Comparison of ENCODE assay signal across 8 cellular contexts in the genomic region with DNA sequence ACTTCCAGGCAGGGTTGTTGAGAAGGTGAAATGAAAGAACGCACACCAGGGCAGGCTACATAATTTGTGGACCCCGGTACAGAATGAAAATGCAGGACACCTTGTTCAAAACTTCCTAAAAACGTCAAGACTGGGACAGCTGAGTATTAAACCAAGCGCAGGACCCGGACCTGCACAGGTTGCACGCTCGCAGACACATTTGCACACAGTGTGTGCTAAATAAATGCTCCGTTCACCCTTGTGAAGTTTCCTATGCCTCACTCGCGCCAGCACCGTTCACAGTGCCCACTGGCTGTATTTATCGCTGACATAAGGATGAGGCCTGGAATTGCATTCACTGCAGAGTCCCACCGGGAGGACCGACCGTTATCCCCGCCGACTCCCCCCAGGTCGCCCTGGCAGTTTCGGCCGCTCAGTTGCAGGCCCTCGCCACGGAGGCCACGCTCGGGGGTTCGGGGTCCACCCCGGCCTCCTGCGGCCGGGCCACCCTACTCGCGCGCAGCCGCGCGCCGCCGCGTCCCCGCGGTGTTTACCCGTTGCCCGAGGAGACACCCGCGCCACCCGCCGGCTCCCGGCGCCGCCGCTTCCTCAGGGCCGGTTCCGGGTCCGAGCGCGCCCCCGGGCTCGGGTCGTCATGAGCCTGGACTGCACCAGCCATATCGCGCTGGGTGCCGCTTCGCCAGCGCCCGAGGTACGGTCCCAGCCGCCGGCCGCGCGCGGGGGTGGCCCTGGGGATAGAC. TPM values are rescaled to one million over a fixed set of nuclear protein-coding genes. Genes with fewer than 3 reads are reported as not detected.
DNase-seq lines count a peak whose midpoint lies in the region; ATAC-seq and TF ChIP-seq lines count a peak whose summit lies in the region.

A gene with protein sequence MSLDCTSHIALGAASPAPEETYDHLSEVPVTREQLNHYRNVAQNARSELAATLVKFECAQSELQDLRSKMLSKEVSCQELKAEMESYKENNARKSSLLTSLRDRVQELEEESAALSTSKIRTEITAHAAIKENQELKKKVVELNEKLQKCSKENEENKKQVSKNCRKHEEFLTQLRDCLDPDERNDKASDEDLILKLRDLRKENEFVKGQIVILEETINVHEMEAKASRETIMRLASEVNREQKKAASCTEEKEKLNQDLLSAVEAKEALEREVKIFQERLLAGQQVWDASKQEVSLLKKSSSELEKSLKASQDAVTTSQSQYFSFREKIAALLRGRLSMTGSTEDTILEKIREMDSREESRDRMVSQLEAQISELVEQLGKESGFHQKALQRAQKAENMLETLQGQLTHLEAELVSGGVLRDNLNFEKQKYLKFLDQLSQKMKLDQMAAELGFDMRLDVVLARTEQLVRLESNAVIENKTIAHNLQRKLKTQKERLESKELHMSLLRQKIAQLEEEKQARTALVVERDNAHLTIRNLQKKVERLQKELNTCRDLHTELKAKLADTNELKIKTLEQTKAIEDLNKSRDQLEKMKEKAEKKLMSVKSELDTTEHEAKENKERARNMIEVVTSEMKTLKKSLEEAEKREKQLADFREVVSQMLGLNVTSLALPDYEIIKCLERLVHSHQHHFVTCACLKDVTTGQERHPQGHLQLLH (plus strand): TSS at position 523 of the 740 bp plus-strand sequence. CDS start 112 bp downstream, at position 635.

- intact Hi-C loops in CD14-positive monocyte (cut with micrococcal nuclease) = loop anchor here in 1 of 2 donors (2.0 to 5.0 kb wide), 2 partner anchors 17 to 41 kb away; partner anchors contain the start of gene RMND1

- H3K4me3 Mint-ChIP-seq in CD14-positive monocyte (peak within 1 kb of the TSS; percentile 92 to 97), nephron progenitor cell (peak within 1 kb of the TSS; percentile 84)

- peaks cover 49% of the 10 kb centered on the region for H3K27me3 ChIP-seq in gastroesophageal sphincter

- peak within 1 kb of the TSS; percentile 11 to 68 for H3K4me3 ChIP-seq in gastroesophageal sphincter

- DNase-seq in CD14-positive monocyte (ENCODE audit: low spot score) = peak; percentile 49
- peak; percentile 69 for DNase-seq in HEK293T (ENCODE audit: extremely low spot score)
- DNase-seq in activated CD4-positive, alpha-beta T cell treated with anti-CD3 and anti-CD28 coated beads, Interleukin-2, amount 50 U/mL, for 48 hours = peak; percentile 12 to 15
- DNase-seq in nephron progenitor cell = peak; percentile 76
- no peak for DNase-seq in SHP77 (lab: John Stamatoyannopoulos, UW)
- DNase-seq in stimulated activated CD4-positive, alpha-beta T cell treated with anti-CD3 and anti-CD28 coated beads, Interleukin-1b, Interleukin-23, amount 100 ng/mL, for 48 hours = no peak

- no peaks in the 10 kb centered on the region for H3K9me3 ChIP-seq in gastroesophageal sphincter

- POLR2A ChIA-PET in HEK293T (lab: Yijun Ruan, JAX) = no interaction called here

- 14 to 16% methylated on average over 11 to 26 of the region's 70 CpGs for WGBS in gastroesophageal sphincter (ENCODE audit: low coverage in 1 of 2), 2 donors

- no peaks in the 10 kb centered on the region for H3K36me3 ChIP-seq in gastroesophageal sphincter

- TF ChIP-seq POLR2A in gastroesophageal sphincter (IDR thresholded peaks at IDR 0.05) = no peak

- TF ChIP-seq CTCF in CD14-positive monocyte (IDR thresholded peaks at IDR 0.05) (no peak), gastroesophageal sphincter (IDR thresholded peaks at IDR 0.05) (no peak), nephron progenitor cell (IDR thresholded peaks at IDR 0.05) (no peak)

- CTCF ChIA-PET in HEK293T (lab: Yijun Ruan, JAX) = no interaction called here

- no peaks in the 10 kb centered on the region for H3K9me3 Mint-ChIP-seq in CD14-positive monocyte
- peaks cover 4% of the 10 kb centered on the region for H3K9me3 Mint-ChIP-seq in nephron progenitor cell

- H3K27ac Mint-ChIP-seq in CD14-positive monocyte (peak within 1 kb of the TSS; percentile 89 to 96 (median 93)), nephron progenitor cell (no peak within 1 kb of the TSS)

- ATAC-seq in gastroesophageal sphincter = peak; percentile 52
- no peak for ATAC-seq in activated CD4-positive, CD25-positive, alpha-beta regulatory T cell treated with anti-CD3 and anti-CD28 coated beads, Interleukin-2, amount 50 U/mL, for 24 hours

- H3K36me3 Mint-ChIP-seq in CD14-positive monocyte (no peaks in the 10 kb centered on the region), nephron progenitor cell (ENCODE audit: low read depth) (no peaks in the 10 kb centered on the region)

- peak within 1 kb of the TSS in 3 of 4 donors; percentile 50 to 71 (median 70) for H3K27ac ChIP-seq in gastroesophageal sphincter

- peaks cover 0 to 22% (median 13%) of the 10 kb centered on the region in 3 donors for H3K4me1 ChIP-seq in gastroesophageal sphincter

- H3K27me3 Mint-ChIP-seq in CD14-positive monocyte (ENCODE audit: low read depth in 3 of 3) (peaks cover 0 to 6% (median 5%) of the 10 kb centered on the region in 3 donors), nephron progenitor cell (ENCODE audit: low read depth, poor library complexity) (peaks cover 56% of the 10 kb centered on the region)

- no peak for TF ChIP-seq EP300 in gastroesophageal sphincter (IDR thresholded peaks at IDR 0.05)

- peaks cover 46% of the 10 kb centered on the region for H3K4me1 Mint-ChIP-seq in CD14-positive monocyte
- peaks cover 5% of the 10 kb centered on the region for H3K4me1 Mint-ChIP-seq in nephron progenitor cell

TF ChIP-seq in HEK293T, 16 proteins besides CTCF, POLR2A, EP300 and RAD21:
- TF ChIP-seq HDGF (IDR thresholded peaks at IDR 0.05; ENCODE audit: borderline replicate concordance) = no peak
- TF ChIP-seq FOXK2 (IDR thresholded peaks at IDR 0.05) = no peak
- no peak for TF ChIP-seq FOXM1 (IDR thresholded peaks at IDR 0.05; ENCODE audit: borderline replicate concordance)
- TF ChIP-seq PKNOX1 (IDR thresholded peaks at IDR 0.05) = no peak
- TF ChIP-seq SUZ12 (IDR thresholded peaks at IDR 0.05) = no peak
- no peak for TF ChIP-seq TARDBP (IDR thresholded peaks at IDR 0.05)
- TF ChIP-seq LEF1 (IDR thresholded peaks at IDR 0.05; ENCODE audit: borderline replicate concordance) = no peak
- no peak for TF ChIP-seq FOXA1 (IDR thresholded peaks at IDR 0.05)
- no peak for TF ChIP-seq ARNT (IDR thresholded peaks at IDR 0.05)
- TF ChIP-seq SP1 (IDR thresholded peaks at IDR 0.05) = no peak
- no peak for TF ChIP-seq ELF4 (IDR thresholded peaks at IDR 0.05)
- TF ChIP-seq NFRKB (IDR thresholded peaks at IDR 0.05) = no peak
- no peak for TF ChIP-seq ZNF384 (IDR thresholded peaks at IDR 0.05)
- no peak for TF ChIP-seq L3MBTL2 (conservative IDR thresholded peaks at IDR 0.05)

RNA-seq across cellular contexts. Expression of the gene that starts here (rescaled TPM):
- 1 to 10 TPM; 6.3 to 7.0 TPM for polyA plus RNA-seq in CD14-positive monocyte
- total RNA-seq in gastroesophageal sphincter = 1 to 10 TPM in 1 of 4 donors, under 1 TPM in 3; 0.23 to 1.2 (median 0.77) TPM

Comparison
In these comparisons a context has a peak if more than half of its experiments do, and no peak if none do; other contexts are left out.
1. DNase-seq: peak in CD14-positive monocyte (single experiment), HEK293T (single experiment), activated CD4-positive, alpha-beta T cell treated with anti-CD3 and anti-CD28 coated beads, Interleukin-2, amount 50 U/mL, for 48 hours (2 of 2) and nephron progenitor cell (single experiment); none in SHP77 (0 of 2) and stimulated activated CD4-positive, alpha-beta T cell treated with anti-CD3 and anti-CD28 coated beads, Interleukin-1b, Interleukin-23, amount 100 ng/mL, for 48 hours (single experiment).